ENCODE assay signal across 1 cellular context in genomic region chr3:126356373-126357298, GRCh38.
TF ChIP-seq lines count a peak whose summit lies in the region.

No MANE protein-coding gene starts in this region.

TF ChIP-seq in H1, 55 proteins besides CTCF, POLR2A, EP300 and RAD21:
- TF ChIP-seq TBP (IDR thresholded peaks at IDR 0.05; ENCODE audit: low read depth, low read length) (no peak), HDAC2 (IDR thresholded peaks at IDR 0.05; ENCODE audit: borderline replicate concordance in 1 of 2, low read depth in 2 of 2, low read length in 2 of 2) (peak in 1 of 2 experiments; percentile 54; a peak in 2 of 4 replicates), TAF7 (optimal IDR thresholded peaks at IDR 0.05; ENCODE audit: borderline replicate concordance, low read depth, low read length) (peak; percentile 15), SIX5 (IDR thresholded peaks at IDR 0.05; ENCODE audit: low read depth, low read length) (no peak), HDAC6 (IDR thresholded peaks at IDR 0.05; ENCODE audit: low read depth, low read length) (no peak), MAFK (IDR thresholded peaks at IDR 0.05; ENCODE audit: low read depth, low read length) (no peak), GABPA (IDR thresholded peaks at IDR 0.05; ENCODE audit: borderline replicate concordance, insufficient read depth, low read length) (no peak), SUZ12 (IDR thresholded peaks at IDR 0.05; ENCODE audit: low read length) (peak; percentile 31; the same call in 1 of the 2 replicates), KDM4A (IDR thresholded peaks at IDR 0.05; ENCODE audit: low read depth, low read length, severe bottlenecking) (peak; percentile 51), BACH1 (IDR thresholded peaks at IDR 0.05; ENCODE audit: low read length) (peak; percentile 64; the same call in 1 of the 2 replicates)
- TF ChIP-seq, protein P1, sequence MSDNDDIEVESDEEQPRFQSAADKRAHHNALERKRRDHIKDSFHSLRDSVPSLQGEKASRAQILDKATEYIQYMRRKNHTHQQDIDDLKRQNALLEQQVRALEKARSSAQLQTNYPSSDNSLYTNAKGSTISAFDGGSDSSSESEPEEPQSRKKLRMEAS (IDR thresholded peaks at IDR 0.05): peak; percentile 19; the same call in 1 of the 2 replicates
TF ChIP-seq in H1: peak in this region for 6.
